In the genomic region with DNA sequence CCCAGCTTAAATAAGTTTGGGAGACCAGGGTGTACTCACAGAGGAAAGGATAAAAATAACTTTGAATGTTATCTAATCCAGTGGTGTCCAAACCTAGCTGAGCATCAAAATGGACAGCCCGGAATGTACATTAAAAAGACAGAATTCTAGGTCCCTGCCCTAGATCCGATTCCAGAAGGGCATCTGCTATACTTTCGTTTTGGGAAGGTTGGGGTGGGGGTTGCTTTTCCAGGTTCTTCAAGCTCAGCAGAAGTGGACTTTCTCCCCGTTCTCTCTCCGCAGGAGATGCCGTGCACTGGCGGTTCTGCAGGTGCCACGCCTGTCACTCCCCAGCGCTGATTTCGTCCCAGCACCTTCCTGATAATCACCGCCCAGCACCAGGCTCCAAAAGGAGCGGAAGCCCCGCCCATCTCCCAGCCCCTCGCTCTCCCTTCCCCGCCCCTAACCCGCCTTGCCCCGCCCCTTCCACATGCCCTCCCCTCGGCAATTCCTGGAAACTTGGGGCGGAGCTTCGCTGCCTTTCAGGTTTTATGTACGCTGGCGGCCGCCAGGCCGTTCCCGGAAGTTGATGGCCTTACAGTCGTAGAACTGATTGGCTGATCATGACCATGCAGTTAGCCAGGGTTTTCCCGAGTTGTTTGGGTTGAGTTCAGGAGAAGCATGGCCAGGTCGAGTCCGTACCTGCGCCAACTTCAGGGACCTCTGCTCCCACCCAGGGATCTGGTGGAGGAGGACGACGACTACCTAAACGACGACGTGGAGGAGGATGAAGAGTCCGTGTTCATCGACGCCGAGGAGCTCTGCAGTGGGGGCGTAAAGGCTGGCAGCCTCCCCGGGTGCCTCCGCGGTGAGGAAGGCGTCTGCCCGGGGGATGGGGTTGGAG, we compare ENCODE assay signal across 8 cellular contexts. TPM values are rescaled to one million over a fixed set of nuclear protein-coding genes. Genes with fewer than 3 reads are reported as not detected.
DNase-seq lines count a peak whose midpoint lies in the region; ATAC-seq, FAIRE-seq and TF ChIP-seq lines count a peak whose summit lies in the region.

A gene (plus strand): TSS at position 550 of the 883 bp plus-strand sequence. CDS start 111 bp downstream, at position 661.

- intact Hi-C loops in CD4-positive, alpha-beta T cell (cut with DNase I, micrococcal nuclease), result loop anchor here (1.0 to 10.0 kb wide), 6 partner anchors 11 to 1127 kb away; a partner anchor contains a TSS
- intact Hi-C loops in HepG2 (cut with micrococcal nuclease; ENCODE audit: unreplicated experiment), result no loop called here

- no peaks in the 10 kb centered on the region for H3K27me3 ChIP-seq in CD4-positive, alpha-beta T cell (ENCODE audit: control insufficient read depth, insufficient read depth, low read length)
- 0 out of 5 replicates have a peak, but pooled peaks cover 0 to 5% of the 10 kb centered on the region in 2 experiments for H3K27me3 ChIP-seq in HepG2 (ENCODE audit: control insufficient read depth in 1 of 2, insufficient read depth in 2 of 2, low read length in 2 of 2)

- peak within 1 kb of the TSS; percentile 87 for H3K27ac Mint-ChIP-seq in CD4-positive, alpha-beta T cell

- no peak; a peak in 1 of 4 replicates for TF ChIP-seq EP300 in HepG2 (IDR thresholded peaks at IDR 0.05; ENCODE audit: low read depth in 2 of 2, low read length in 2 of 2)
- TF ChIP-seq EP300 in HepG2 (CRISPR knock-in tag; IDR thresholded peaks at IDR 0.05; ENCODE audit: borderline replicate concordance), result no peak

- peak; percentile 76 for ATAC-seq in CD4-positive, alpha-beta T cell (ENCODE audit: poor library complexity)
- ATAC-seq in GM19452 (IDR thresholded peaks at IDR 0.05; ENCODE audit: unreplicated experiment) (peak; percentile 86), HG03575 (IDR thresholded peaks at IDR 0.05; ENCODE audit: extremely low read depth, insufficient number of reproducible peaks, low FRiP score, unreplicated experiment) (peak; percentile 70), HepG2 (peak; percentile 99)

- peak; percentile 86 to 88 for TF ChIP-seq POLR2A in HepG2 (IDR thresholded peaks at IDR 0.05; ENCODE audit: insufficient read depth in 1 of 2, low read depth in 2 of 2, low read length in 2 of 2)

- H3K9me3 ChIP-seq in CD4-positive, alpha-beta T cell (ENCODE audit: control insufficient read depth, low read length), result no peaks in the 10 kb centered on the region
- no peaks in the 10 kb centered on the region for H3K9me3 ChIP-seq in HepG2 (ENCODE audit: low read length)

- peak; percentile 96 for FAIRE-seq in HepG2 (lab: Jason Lieb, UNC)

- no peaks in the 10 kb centered on the region for H4K20me1 ChIP-seq in HepG2 (ENCODE audit: insufficient read depth, low read length)

- CTCF ChIA-PET in CD4-positive, alpha-beta T cell (lab: Charles Lee), result interaction anchor here (0.6 to 3.5 kb wide), 6 partner anchors 11 to 33 kb away, joined by 3 to 22 read pairs (median 3); no protein-coding TSS in a partner anchor
- CTCF ChIA-PET in HepG2 (lab: Yijun Ruan, JAX; ENCODE audit: low intra/inter-chr PET ratio, low total read pairs), result no interaction called here

- H3K4me1 Mint-ChIP-seq in CD4-positive, alpha-beta T cell (ENCODE audit: low read depth), result peaks cover 59% of the 10 kb centered on the region

- no peak for TF ChIP-seq CTCF in CD4-positive, alpha-beta T cell (IDR thresholded peaks at IDR 0.05)
- TF ChIP-seq CTCF in HepG2 (CRISPR knock-in tag; IDR thresholded peaks at IDR 0.05), result peak; percentile 17; the same call in 1 of the 2 replicates

- peak within 1 kb of the TSS; percentile 86 for H3K27ac ChIP-seq in CD4-positive, alpha-beta T cell (ENCODE audit: low read depth, low read length)
- peak within 1 kb of the TSS; percentile 65 for H3K27ac ChIP-seq in HepG2 (ENCODE audit: extremely low read length, insufficient read depth, low read length)

- WGBS in HepG2 (ENCODE audit: low lambda C conversion rate), result 1% methylated on average over 28 of the region's 45 CpGs

- H3K36me3 ChIP-seq in HepG2 (replicated peaks in 1 of 2; ENCODE audit: control insufficient read depth in 1 of 2, insufficient read depth in 2 of 2, low read length in 2 of 2), result no peaks in the 10 kb centered on the region

- peak within 1 kb of the TSS; percentile 97 for H3K4me3 Mint-ChIP-seq in CD4-positive, alpha-beta T cell

- peak within 1 kb of the TSS; percentile 78 for H3K9ac ChIP-seq in HepG2 (ENCODE audit: insufficient read depth, low read depth, low read length)

- H3K27me3 Mint-ChIP-seq in CD4-positive, alpha-beta T cell, result no peaks in the 10 kb centered on the region

- H3K79me2 ChIP-seq in HepG2 (ENCODE audit: insufficient read depth, low read length), result no peaks in the 10 kb centered on the region

- peak within 1 kb of the TSS; percentile 75 to 89 (median 77) for H3K4me3 ChIP-seq in HepG2 (replicated peaks in 1 of 3; ENCODE audit: insufficient read depth in 1 of 3, low read depth in 2 of 3, low read length in 3 of 3)

- BruUV-seq in HepG2 (replicated peaks; lab: Mats Ljungman, UMichigan), result no TSS peak

- no peaks in the 10 kb centered on the region for H3K9me3 Mint-ChIP-seq in CD4-positive, alpha-beta T cell

- DNase-seq in CD4-positive, alpha-beta T cell, result peak; percentile 89 to 98 (median 96)
- DNase-seq in NCI-H82 (lab: John Stamatoyannopoulos, UW), result peak; percentile 99
- peak; percentile 98 to 99 for DNase-seq in activated CD4-positive, alpha-beta T cell treated with anti-CD3 and anti-CD28 coated beads, Interleukin-2, amount 50 U/mL, for 4 hours
- DNase-seq in dermis microvascular lymphatic vessel endothelial cell (ENCODE audit: low read depth in 2 of 2), result peak; percentile 94 to 97
- peak; percentile 96 for DNase-seq in HepG2 (ENCODE audit: low spot score)
- DNase-seq in stimulated activated CD4-positive, alpha-beta T cell treated with anti-CD3 and anti-CD28 coated beads, Interleukin-2, amount 100 ng/mL, for 48 hours, result peak; percentile 97 to 98

- peak within 1 kb of the TSS; percentile 91 for H2AFZ ChIP-seq in HepG2 (ENCODE audit: low read length)

- TF ChIP-seq RAD21 in HepG2 (CRISPR knock-in tag; IDR thresholded peaks at IDR 0.05), result no peak

- H3K4me2 ChIP-seq in HepG2 (ENCODE audit: low read depth, low read length), result peak within 1 kb of the TSS; percentile 89

- in situ Hi-C loops in HepG2 (cut with HindIII; ENCODE audit: extremely low pct_ligation_motif_present, low pct_unique_long_range_greater_than_20kb), result no loop called here

- POLR2A ChIA-PET in CD4-positive, alpha-beta T cell (lab: Charles Lee), result interaction anchor here (0.7 to 6.5 kb wide), 22 partner anchors 9 to 967 kb away, joined by 3 to 97 read pairs (median 6); a partner anchor contains a TSS
- POLR2A ChIA-PET in HepG2 (lab: Yijun Ruan, JAX), result interaction anchor here (0.6 to 1.6 kb wide), 8 partner anchors 8 to 133 kb away, joined by 3 to 17 read pairs (median 3); a partner anchor contains a TSS

- H3K36me3 Mint-ChIP-seq in CD4-positive, alpha-beta T cell (ENCODE audit: low read depth), result peaks cover 47% of the 10 kb centered on the region

- H3K4me1 ChIP-seq in HepG2 (ENCODE audit: insufficient read depth, low read length), result peaks cover 25% of the 10 kb centered on the region

TF ChIP-seq in HepG2, 621 proteins besides CTCF, POLR2A, EP300 and RAD21 (continues in another document):
- TF ChIP-seq, protein P1, sequence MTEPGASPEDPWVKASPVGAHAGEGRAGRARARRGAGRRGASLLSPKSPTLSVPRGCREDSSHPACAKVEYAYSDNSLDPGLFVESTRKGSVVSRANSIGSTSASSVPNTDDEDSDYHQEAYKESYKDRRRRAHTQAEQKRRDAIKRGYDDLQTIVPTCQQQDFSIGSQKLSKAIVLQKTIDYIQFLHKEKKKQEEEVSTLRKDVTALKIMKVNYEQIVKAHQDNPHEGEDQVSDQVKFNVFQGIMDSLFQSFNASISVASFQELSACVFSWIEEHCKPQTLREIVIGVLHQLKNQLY (CRISPR knock-in tag; IDR thresholded peaks at IDR 0.05), result no peak
- TF ChIP-seq ZNF24 (IDR thresholded peaks at IDR 0.05) (no peak), HNRNPH1 (optimal IDR thresholded peaks at IDR 0.05; ENCODE audit: low read depth, low read length) (no peak), HOXA3 (CRISPR knock-in tag; IDR thresholded peaks at IDR 0.05) (peak; percentile 59), SALL2 (CRISPR knock-in tag; IDR thresholded peaks at IDR 0.05) (0 out of 2 replicates have a peak, but pooled peaks have one; percentile 48), ZNF616 (CRISPR knock-in tag; IDR thresholded peaks at IDR 0.05; ENCODE audit: low read depth) (no peak), MBD4 (IDR thresholded peaks at IDR 0.05; ENCODE audit: borderline replicate concordance, low read length) (no peak), GLI4 (CRISPR knock-in tag; IDR thresholded peaks at IDR 0.05; ENCODE audit: borderline replicate concordance) (peak; percentile 14; the same call in 1 of the 2 replicates)

RNA-seq across cellular contexts. Expression of the gene that starts here (rescaled TPM):
- 10 to 100 TPM; 33.8 to 35.8 TPM for total RNA-seq in CD4-positive, alpha-beta T cell
- total RNA-seq in dermis microvascular lymphatic vessel endothelial cell, result 0.77 and 1.0 TPM in 2 replicates
- total RNA-seq in HepG2 (2016; rRNA removed; fragmentation: Illumina TruSeq; extraction: Trizol), result 3.7 and 4.5 TPM in 2 replicates
- 0.40 and 0.44 TPM in 2 replicates for total RNA-seq in HepG2 (2016; cell fraction: cytosol; rRNA removed; fragmentation: Illumina TruSeq; extraction: Trizol; ENCODE audit: low read depth)
- total RNA-seq in HepG2 (2016; cell fraction: insoluble cytoplasmic fraction; rRNA removed; fragmentation: Illumina TruSeq; extraction: Trizol), result 3.0 and 4.9 TPM in 2 replicates
- 0.96 and 1.1 TPM in 2 replicates for total RNA-seq in HepG2 (2016; cell fraction: membrane; rRNA removed; fragmentation: Illumina TruSeq; extraction: Trizol)
- total RNA-seq in HepG2 (2016; cell fraction: nucleus; rRNA removed; fragmentation: Illumina TruSeq; extraction: Trizol), result 5.6 and 6.5 TPM in 2 replicates
- polyA plus RNA-seq in HepG2 (2011; rRNA removed), result 1.4 and 1.7 TPM in 2 replicates
- polyA plus RNA-seq in HepG2 (2011; cell fraction: cytosol; rRNA removed), result 0.67 and 0.96 TPM in 2 replicates
- 1.9 and 2.0 TPM in 2 replicates for polyA plus RNA-seq in HepG2 (2011; cell fraction: nucleus; rRNA removed)
- polyA plus RNA-seq in HepG2 (2012), result 0.64 and 0.81 TPM in 2 replicates
- 0.03 and 0.05 TPM in 2 replicates for polyA plus RNA-seq in HepG2 (2016; cell fraction: cytosol; fragmentation: Illumina TruSeq; extraction: Trizol; ENCODE audit: low read depth)
- 0.64 and 0.69 TPM in 2 replicates for polyA plus RNA-seq in HepG2 (2016; cell fraction: insoluble cytoplasmic fraction; fragmentation: Illumina TruSeq; extraction: Trizol; ENCODE audit: low read depth)
- polyA plus RNA-seq in HepG2 (2016; cell fraction: membrane; fragmentation: Illumina TruSeq; extraction: Trizol; ENCODE audit: low read depth), result 0.07 and 0.10 TPM in 2 replicates
- 1.3 TPM in 2 replicates for polyA plus RNA-seq in HepG2 (2016; cell fraction: nucleus; fragmentation: Illumina TruSeq; extraction: Trizol; ENCODE audit: insufficient read depth, low read depth)
- 5.1 and 7.0 TPM in 2 replicates for polyA minus RNA-seq in HepG2 (2011; rRNA and poly(A)+ RNA removed; ENCODE audit: low replicate concordance)
- polyA minus RNA-seq in HepG2 (2011; cell fraction: cytosol; rRNA and poly(A)+ RNA removed), result 2.3 and 2.4 TPM in 2 replicates
- 24.2 and 25.5 TPM in 2 replicates for polyA minus RNA-seq in HepG2 (2011; cell fraction: nucleus; rRNA and poly(A)+ RNA removed)

Comparison
In these comparisons a context has a peak if more than half of its experiments do, and no peak if none do; other contexts are left out.
1. Peak in every context shown above with its lines: DNase-seq, ATAC-seq, H3K4me3 ChIP-seq and H3K27ac ChIP-seq.